ENCODE assay signal across 10 cellular contexts in genomic region chr7:138608292-138608691, GRCh38.
DNase-seq lines count a peak whose midpoint lies in the region; ATAC-seq, FAIRE-seq and TF ChIP-seq lines count a peak whose summit lies in the region.
"Had no signal": no experiment of that assay in that cellular context is flagged by ENCODE, and none has a peak within 500 bp of the region (broad histone marks: within the 10 kb centered on the region; RNA-seq: fewer than 3 reads in every experiment).

No MANE protein-coding gene starts in this region.

- peaks cover 15% of the 10 kb centered on the region for H3K4me1 Mint-ChIP-seq in activated CD4-positive, alpha-beta memory T cell treated with anti-CD3 and anti-CD28 coated beads for 36 hours (ENCODE audit: low read depth)
- peaks cover 16% of the 10 kb centered on the region for H3K4me1 Mint-ChIP-seq in activated CD4-positive, alpha-beta memory T cell treated with anti-CD3 and anti-CD28 coated beads, Interleukin-2, amount 10 ng/mL, durations not matched to agents 7 days and 5 days

- H3F3A ChIP-seq in smooth muscle cell (ENCODE audit: low read depth), result no peaks in the 10 kb centered on the region

- H2AFZ ChIP-seq in K562 (ENCODE audit: low read depth, low read length), result peak overlapping the region; percentile 52; the same call in 1 of the 2 replicates
- H2AFZ ChIP-seq in smooth muscle cell (ENCODE audit: low read depth), result peak overlapping the region; percentile 35

- H3K27ac Mint-ChIP-seq in activated CD4-positive, alpha-beta memory T cell treated with anti-CD3 and anti-CD28 coated beads for 36 hours, result peak overlapping the region; percentile 36
- H3K27ac Mint-ChIP-seq in activated CD4-positive, alpha-beta memory T cell treated with anti-CD3 and anti-CD28 coated beads, Interleukin-2, amount 10 ng/mL, durations not matched to agents 7 days and 5 days, result no peak overlapping the region

- no peak for TF ChIP-seq POLR2A in K562 (conservative IDR thresholded peaks at IDR 0.05)

- TF ChIP-seq EP300 in K562 (IDR thresholded peaks at IDR 0.05; ENCODE audit: low read length), result no peak

- no peaks in the 10 kb centered on the region for H4K20me1 ChIP-seq in K562 (replicated peaks; ENCODE audit: control insufficient read depth, insufficient read depth, low read length)
- no peaks in the 10 kb centered on the region for H4K20me1 ChIP-seq in smooth muscle cell (ENCODE audit: low read depth)

- no peak overlapping the region for H3K4me3 Mint-ChIP-seq in activated CD4-positive, alpha-beta memory T cell treated with anti-CD3 and anti-CD28 coated beads for 36 hours
- no peak overlapping the region for H3K4me3 Mint-ChIP-seq in activated CD4-positive, alpha-beta memory T cell treated with anti-CD3 and anti-CD28 coated beads, Interleukin-2, amount 10 ng/mL, durations not matched to agents 7 days and 5 days

- H3K4me3 ChIP-seq in K562, result no peak overlapping the region
- no peak overlapping the region for H3K4me3 ChIP-seq in smooth muscle cell

- H3K36me3 ChIP-seq in K562 (ENCODE audit: control insufficient read depth, insufficient read depth, low read length), result no peaks in the 10 kb centered on the region
- H3K36me3 ChIP-seq in smooth muscle cell (ENCODE audit: low read depth), result no peaks in the 10 kb centered on the region

- TF ChIP-seq CTCF in K562 (IDR thresholded peaks at IDR 0.05 in 2 of 3, conservative IDR thresholded peaks at IDR 0.05 in 1 of 3; ENCODE audit: insufficient read depth in 2 of 3, low read depth in 1 of 3, low read length in 3 of 3), result no peak
- no peak for TF ChIP-seq CTCF in smooth muscle cell (IDR thresholded peaks at IDR 0.05; ENCODE audit: borderline replicate concordance, insufficient read depth, poor library complexity, severe bottlenecking)

- no TSS peak for BruUV-seq in K562 (replicated peaks; lab: Mats Ljungman, UMichigan)

- WGBS in K562 (ENCODE audit: insufficient coverage, low coverage, missing lambda C conversion rate), result 22% methylated on average over 12 of the region's 12 CpGs
- WGBS in smooth muscle cell (ENCODE audit: low lambda C conversion rate), result 33% methylated on average over 12 of the region's 12 CpGs

- POLR2A ChIA-PET in activated CD4-positive, alpha-beta memory T cell treated with anti-CD3 and anti-CD28 coated beads for 36 hours (lab: Charles Lee), result no interaction called here
- POLR2A ChIA-PET in activated CD4-positive, alpha-beta memory T cell treated with anti-CD3 and anti-CD28 coated beads, Interleukin-2, amount 10 ng/mL, durations not matched to agents 7 days and 5 days (lab: Charles Lee), result no interaction called here
- POLR2A ChIA-PET in K562 (lab: Yijun Ruan, JAX), result no interaction called here

- ATAC-seq in HG02798 (IDR thresholded peaks at IDR 0.05; ENCODE audit: poor library complexity, unreplicated experiment) (peak; percentile 84), K562 (no peak), GM21717 (IDR thresholded peaks at IDR 0.05; ENCODE audit: unreplicated experiment) (no peak)

- TF ChIP-seq RAD21 in K562 (CRISPR knock-in tag; conservative IDR thresholded peaks at IDR 0.05 in 1 of 2, IDR thresholded peaks at IDR 0.05 in 1 of 2), result no peak

- DNase-seq in activated CD4-positive, alpha-beta memory T cell treated with anti-CD3 and anti-CD28 coated beads for 36 hours, result peak; percentile 80
- DNase-seq in activated CD4-positive, alpha-beta memory T cell treated with anti-CD3 and anti-CD28 coated beads, Interleukin-2, amount 10 ng/mL, durations not matched to agents 7 days and 5 days, result no peak
- no peak for DNase-seq in K562 (ENCODE audit: extremely low read depth in 1 of 4, low spot score in 3 of 4)
- DNase-seq in smooth muscle cell (lab: John Stamatoyannopoulos, UW; ENCODE audit: unreplicated experiment), result no peak
- no peak for DNase-seq in iPS-NIHi11 (ENCODE audit: low spot score)
- DNase-seq in stimulated activated naive CD4-positive, alpha-beta T cell (lab: John Stamatoyannopoulos, UW), result no peak
- DNase-seq: NCI-H226 had no signal

- no peaks in the 10 kb centered on the region for H3K9me3 Mint-ChIP-seq in activated CD4-positive, alpha-beta memory T cell treated with anti-CD3 and anti-CD28 coated beads for 36 hours
- H3K9me3 Mint-ChIP-seq in activated CD4-positive, alpha-beta memory T cell treated with anti-CD3 and anti-CD28 coated beads, Interleukin-2, amount 10 ng/mL, durations not matched to agents 7 days and 5 days, result no peaks in the 10 kb centered on the region

- no peak for FAIRE-seq in K562 (lab: Jason Lieb, UNC)
- FAIRE-seq: bronchial epithelial cell had no signal

- H3K9ac ChIP-seq in K562 (ENCODE audit: insufficient read depth in 1 of 2, low read depth in 2 of 2, low read length in 2 of 2), result no peak overlapping the region
- no peak overlapping the region for H3K9ac ChIP-seq in smooth muscle cell (ENCODE audit: low read depth)

- no peaks in the 10 kb centered on the region for H3K27me3 Mint-ChIP-seq in activated CD4-positive, alpha-beta memory T cell treated with anti-CD3 and anti-CD28 coated beads for 36 hours
- H3K27me3 Mint-ChIP-seq in activated CD4-positive, alpha-beta memory T cell treated with anti-CD3 and anti-CD28 coated beads, Interleukin-2, amount 10 ng/mL, durations not matched to agents 7 days and 5 days, result no peaks in the 10 kb centered on the region

- H3K4me1 ChIP-seq in K562 (replicated peaks in 1 of 2; ENCODE audit: control insufficient read depth in 2 of 2, insufficient read depth in 2 of 2, low read length in 2 of 2) (peaks cover 0 to 6% of the 10 kb centered on the region in 2 experiments; a peak in 1 of 5 replicates), smooth muscle cell (ENCODE audit: low read depth) (no peaks in the 10 kb centered on the region)

- intact Hi-C loops in activated CD4-positive, alpha-beta memory T cell treated with anti-CD3 and anti-CD28 coated beads for 36 hours (cut with micrococcal nuclease), result loop anchor here (2.0 to 5.0 kb wide), 3 partner anchors 17 to 146 kb away; partner anchors contain the start of gene TRIM24
- intact Hi-C loops in K562 (cut with micrococcal nuclease), result no loop called here

- no peaks in the 10 kb centered on the region for H3K27me3 ChIP-seq in K562 (ENCODE audit: control insufficient read depth in 2 of 2, insufficient read depth in 2 of 2, low read length in 2 of 2)
- H3K27me3 ChIP-seq in smooth muscle cell (ENCODE audit: low read depth), result no peaks in the 10 kb centered on the region

- H3K27ac ChIP-seq in K562 (ENCODE audit: extremely low read depth, low read depth, low read length) (no peak overlapping the region), smooth muscle cell (ENCODE audit: low read depth) (peak overlapping the region; percentile 69)

- H3K4me2 ChIP-seq in K562 (ENCODE audit: insufficient read depth, low read length) (no peak overlapping the region), smooth muscle cell (peak overlapping the region; percentile 52)

- H3K36me3 Mint-ChIP-seq in activated CD4-positive, alpha-beta memory T cell treated with anti-CD3 and anti-CD28 coated beads for 36 hours, result no peaks in the 10 kb centered on the region
- H3K36me3 Mint-ChIP-seq in activated CD4-positive, alpha-beta memory T cell treated with anti-CD3 and anti-CD28 coated beads, Interleukin-2, amount 10 ng/mL, durations not matched to agents 7 days and 5 days (ENCODE audit: low read depth), result no peaks in the 10 kb centered on the region

- H3K9me3 ChIP-seq in K562 (replicated peaks; ENCODE audit: control insufficient read depth, insufficient read depth, low read depth, low read length), result 0 out of 2 replicates have a peak, but pooled peaks cover 2% of the 10 kb centered on the region
- H3K9me3 ChIP-seq in smooth muscle cell (replicated peaks; ENCODE audit: low read depth), result no peaks in the 10 kb centered on the region

- in situ Hi-C loops in K562 (cut with MboI), result no loop called here

- CTCF ChIA-PET in activated CD4-positive, alpha-beta memory T cell treated with anti-CD3 and anti-CD28 coated beads for 36 hours (lab: Charles Lee), result interaction anchor here (0.5 kb wide), 1 partner anchor 108 kb away, joined by 5 read pairs; no protein-coding TSS in a partner anchor
- CTCF ChIA-PET in activated CD4-positive, alpha-beta memory T cell treated with anti-CD3 and anti-CD28 coated beads, Interleukin-2, amount 10 ng/mL, durations not matched to agents 7 days and 5 days (lab: Charles Lee), result no interaction called here
- CTCF ChIA-PET in K562 (lab: Yijun Ruan, JAX; ENCODE audit: low intra/inter-chr PET ratio), result no interaction called here

- no peaks in the 10 kb centered on the region for H3K79me2 ChIP-seq in K562 (ENCODE audit: control insufficient read depth, insufficient read depth, low read length)
- H3K79me2 ChIP-seq in smooth muscle cell (ENCODE audit: low read depth), result no peaks in the 10 kb centered on the region

- H3K9me1 ChIP-seq in K562 (ENCODE audit: control insufficient read depth, insufficient read depth, low read length), result no peaks in the 10 kb centered on the region

TF ChIP-seq in K562, 482 proteins besides CTCF, POLR2A, EP300 and RAD21:
- TF ChIP-seq TFE3 (CRISPR knock-in tag; IDR thresholded peaks at IDR 0.05), result no peak
- TF ChIP-seq KAT8 (IDR thresholded peaks at IDR 0.05; ENCODE audit: low read depth), result no peak
- TF ChIP-seq MEIS2 (IDR thresholded peaks at IDR 0.05; ENCODE audit: partially characterized antibody), result no peak
